Comparison of ENCODE assay signal across 21 cellular contexts in genomic region chr3:47319952-47320351, GRCh38. TPM values are rescaled to one million over a fixed set of nuclear protein-coding genes. Genes with fewer than 3 reads are reported as not detected.
A peak's percentile ranks its signal among the peaks of the same experiment; 100 is the strongest.
DNase-seq lines count a peak whose midpoint lies in the region; ATAC-seq, FAIRE-seq and TF ChIP-seq lines count a peak whose summit lies in the region.
"Had no signal": no experiment of that assay in that cellular context is flagged by ENCODE, and none has a peak within 500 bp of the region (broad histone marks: within the 10 kb centered on the region; RNA-seq: fewer than 3 reads in every experiment).

No MANE protein-coding gene starts in this region.

- H3K27ac ChIP-seq in HCT116 (ENCODE audit: low read depth, low read length) (no peak overlapping the region), Karpas-422 (ENCODE audit: low read length) (peak overlapping the region; percentile 22; the same call in 1 of the 2 replicates), K562 (ENCODE audit: extremely low read depth, low read depth, low read length) (no peak overlapping the region)
- H3K27ac ChIP-seq: BLaER1, C4-2B had no signal

- no peak for DNase-seq in HCT116 (ENCODE audit: low read depth, low spot score)
- DNase-seq in Karpas-422: no peak
- DNase-seq in K562 (ENCODE audit: extremely low read depth in 1 of 4, low spot score in 3 of 4): peak in 2 of 4 experiments; percentile 34 to 46
- DNase-seq in NCI-H1436 treated with DMSO at 0.1 percent for 48 hours (lab: John Stamatoyannopoulos, UW): no peak
- no peak for DNase-seq in NCI-H2107 treated with DMSO at 0.1 percent for 48 hours (lab: John Stamatoyannopoulos, UW; ENCODE audit: unreplicated experiment)
- no peak for DNase-seq in A172 (ENCODE audit: low spot score)
- DNase-seq: CD4-positive, alpha-beta T cell; CD8-positive, alpha-beta memory T cell; DMS 273 treated with DMSO at 0.1 percent for 48 hours; DMS79; EL; GDM1; H9; HFFc6 had no signal

- FAIRE-seq in K562 (lab: Jason Lieb, UNC): no peak
- FAIRE-seq: A204.1, D721Med, GM12891, GM18507 had no signal

- H4K20me1 ChIP-seq in HCT116 (ENCODE audit: insufficient read depth) (no peaks in the 10 kb centered on the region), Karpas-422 (ENCODE audit: insufficient read depth, low read depth, low read length) (no peaks in the 10 kb centered on the region), K562 (replicated peaks; ENCODE audit: control insufficient read depth, insufficient read depth, low read length) (peaks cover 6% of the 10 kb centered on the region; the same call in 1 of the 2 replicates)

- H3K9ac ChIP-seq in HCT116 (ENCODE audit: low read length): no peak overlapping the region
- H3K9ac ChIP-seq in Karpas-422 (ENCODE audit: low read length): no peak overlapping the region
- no peak overlapping the region for H3K9ac ChIP-seq in K562 (ENCODE audit: insufficient read depth in 1 of 2, low read depth in 2 of 2, low read length in 2 of 2)
- H3K9ac ChIP-seq: BLaER1 had no signal

- BruUV-seq in HCT116 (replicated peaks; lab: Mats Ljungman, UMichigan) (TSS peak; percentile 38), K562 (replicated peaks; lab: Mats Ljungman, UMichigan) (no TSS peak)

- H3K4me3 ChIP-seq in HCT116 (replicated peaks in 1 of 2; ENCODE audit: low read depth in 1 of 2, low read length in 2 of 2) (no peak overlapping the region), Karpas-422 (ENCODE audit: low read length) (no peak overlapping the region), K562 (no peak overlapping the region)
- H3K4me3 ChIP-seq: BLaER1, GM23338 had no signal

- H3K79me2 ChIP-seq in HCT116 (ENCODE audit: insufficient read depth, low read length) (peaks cover 2% of the 10 kb centered on the region; the same call in 1 of the 2 replicates), Karpas-422 (ENCODE audit: low read length) (peaks cover 43% of the 10 kb centered on the region), K562 (ENCODE audit: control insufficient read depth, insufficient read depth, low read length) (peaks cover 23% of the 10 kb centered on the region; the same call in 2 of the 3 replicates)

- no peak overlapping the region for H2AFZ ChIP-seq in HCT116 (ENCODE audit: low read depth, low read length, poor library complexity, severe bottlenecking)
- H2AFZ ChIP-seq in Karpas-422 (ENCODE audit: low read length): no peak overlapping the region
- H2AFZ ChIP-seq in K562 (ENCODE audit: low read depth, low read length): no peak overlapping the region
- H2AFZ ChIP-seq: GM23338 had no signal

- intact Hi-C loops in HCT116 (cut with micrococcal nuclease) (loop anchor here (5.0 to 10.0 kb wide), 2 partner anchors 275 to 398 kb away; no protein-coding TSS in a partner anchor), K562 (cut with micrococcal nuclease) (loop anchor here (10.0 kb wide), 1 partner anchor 305 kb away; no protein-coding TSS in a partner anchor)

- TF ChIP-seq CTCF in HCT116 (IDR thresholded peaks at IDR 0.05 in 2 of 3, conservative IDR thresholded peaks at IDR 0.05 in 1 of 3; ENCODE audit: borderline replicate concordance in 1 of 3, insufficient read depth in 1 of 3, low read depth in 2 of 3, low read length in 2 of 3): no peak
- no peak for TF ChIP-seq CTCF in K562 (IDR thresholded peaks at IDR 0.05 in 2 of 3, conservative IDR thresholded peaks at IDR 0.05 in 1 of 3; ENCODE audit: insufficient read depth in 2 of 3, low read depth in 1 of 3, low read length in 3 of 3)

- POLR2A ChIA-PET in HCT116 (lab: Charles Lee) (no interaction called here), K562 (lab: Yijun Ruan, JAX) (interaction anchor here (0.7 to 1.7 kb wide), 3 partner anchors 26 to 148 kb away, joined by 3 to 4 read pairs (median 3); no protein-coding TSS in a partner anchor)

- H3K9me3 ChIP-seq in HCT116 (ENCODE audit: control insufficient read depth in 1 of 2, insufficient read depth in 1 of 2, low read depth in 1 of 2, low read length in 2 of 2) (no peaks in the 10 kb centered on the region), Karpas-422 (ENCODE audit: low read length) (no peaks in the 10 kb centered on the region), K562 (replicated peaks; ENCODE audit: control insufficient read depth, insufficient read depth, low read depth, low read length) (no peaks in the 10 kb centered on the region)
- H3K9me3 ChIP-seq: BLaER1 had no signal

- 32% methylated on average over 2 of the region's 2 CpGs for WGBS in K562 (ENCODE audit: insufficient coverage, low coverage, missing lambda C conversion rate)

- RAD21 ChIA-PET in HCT116 (lab: Charles Lee; ENCODE audit: low non-redundant PET in 1 of 2, low total read pairs in 2 of 2, uncharacterized antibody in 2 of 2, unreplicated experiment in 2 of 2): no interaction called here

- H3K4me1 ChIP-seq in HCT116 (ENCODE audit: control insufficient read depth in 1 of 2, insufficient read depth in 2 of 2, low read length in 2 of 2) (peaks cover 8 to 28% of the 10 kb centered on the region in 2 experiments), Karpas-422 (ENCODE audit: low read length) (peaks cover 9% of the 10 kb centered on the region; the same call in 1 of the 2 replicates), K562 (replicated peaks in 1 of 2; ENCODE audit: control insufficient read depth in 2 of 2, insufficient read depth in 2 of 2, low read length in 2 of 2) (peaks cover 6 to 32% of the 10 kb centered on the region in 2 experiments; a peak in 3 of 5 replicates)

- H3K27me3 ChIP-seq in HCT116 (ENCODE audit: insufficient read depth, low read length): no peaks in the 10 kb centered on the region
- no peaks in the 10 kb centered on the region for H3K27me3 ChIP-seq in Karpas-422 (ENCODE audit: low read length)
- H3K27me3 ChIP-seq in K562 (ENCODE audit: control insufficient read depth in 2 of 2, insufficient read depth in 2 of 2, low read length in 2 of 2): no peaks in the 10 kb centered on the region
- H3K27me3 ChIP-seq: BLaER1 had no signal

- CTCF ChIA-PET in HCT116 (lab: Charles Lee) (interaction anchor here (2.0 kb wide), 1 partner anchor 69 kb away, joined by 4 read pairs; no protein-coding TSS in a partner anchor), K562 (lab: Yijun Ruan, JAX; ENCODE audit: low intra/inter-chr PET ratio) (interaction anchor here (0.6 kb wide), 1 partner anchor 198 kb away, joined by 3 read pairs; no protein-coding TSS in a partner anchor)

- H3K9me2 ChIP-seq in HCT116 (ENCODE audit: insufficient read depth) (no peaks in the 10 kb centered on the region), Karpas-422 (replicated peaks; ENCODE audit: insufficient read depth, low read length) (no peaks in the 10 kb centered on the region)

- TF ChIP-seq POLR2A in HCT116 (IDR thresholded peaks at IDR 0.05; ENCODE audit: borderline replicate concordance, extremely low read depth, insufficient read depth, insufficient read length) (no peak), K562 (conservative IDR thresholded peaks at IDR 0.05) (no peak)

- no peak for TF ChIP-seq EP300 in K562 (IDR thresholded peaks at IDR 0.05; ENCODE audit: low read length)

- H3K4me2 ChIP-seq in HCT116 (ENCODE audit: low read length): no peak overlapping the region
- no peak overlapping the region for H3K4me2 ChIP-seq in Karpas-422 (ENCODE audit: low read depth, low read length, poor library complexity, severe bottlenecking)
- H3K4me2 ChIP-seq in K562 (ENCODE audit: insufficient read depth, low read length): no peak overlapping the region
- H3K4me2 ChIP-seq: BLaER1, GM23338 had no signal

- ATAC-seq in HCT116 (no peak), K562 (no peak)
- ATAC-seq: GM23338 had no signal

- H3K36me3 ChIP-seq in HCT116 (ENCODE audit: control insufficient read depth in 1 of 2, insufficient read depth in 2 of 2, low read length in 2 of 2): peaks cover 0 to 5% of the 10 kb centered on the region in 2 experiments; a peak in 3 of 4 replicates
- peaks cover 52% of the 10 kb centered on the region; the same call in 1 of the 2 replicates for H3K36me3 ChIP-seq in Karpas-422 (ENCODE audit: insufficient read depth, low read length)
- peaks cover 59% of the 10 kb centered on the region for H3K36me3 ChIP-seq in K562 (ENCODE audit: control insufficient read depth, insufficient read depth, low read length)

- H3K9me1 ChIP-seq in K562 (ENCODE audit: control insufficient read depth, insufficient read depth, low read length): peaks cover 4% of the 10 kb centered on the region

- in situ Hi-C loops in K562 (cut with MboI): loop anchor here (5.0 kb wide), 2 partner anchors 38 to 68 kb away; partner anchors contain the start of genes KIF9 and KLHL18

- no peak for TF ChIP-seq RAD21 in HCT116 (IDR thresholded peaks at IDR 0.05; ENCODE audit: low read depth)
- TF ChIP-seq RAD21 in K562 (CRISPR knock-in tag; conservative IDR thresholded peaks at IDR 0.05 in 1 of 2, IDR thresholded peaks at IDR 0.05 in 1 of 2): no peak

RNA-seq across cellular contexts. Expression of gene KLHL18, which starts 37.2 kb away (rescaled TPM):
- total RNA-seq in HCT116 (2021; ENCODE audit: unreplicated experiment) (32.3 TPM), K562 (2014; rRNA removed) (26.7 and 34.9 TPM in 2 replicates), K562 (2014; rRNA removed; fragmentation: Illumina TruSeq; extraction: Trizol) (30.5 and 30.8 TPM in 2 replicates), K562 (2015; rRNA removed; fragmentation: Illumina TruSeq; extraction: Trizol) (33.5 and 34.9 TPM in 2 replicates), K562 (2021) (70.8 and 79.5 TPM in 2 replicates)
- 16.0 and 31.1 TPM in 2 replicates for polyA plus RNA-seq in HCT116 (2012)
- 15.6 and 33.0 TPM in 2 replicates for total RNA-seq in Karpas-422 (2014; rRNA removed; shearing (Covaris generic); ENCODE audit: low replicate concordance)
- total RNA-seq in K562 (2011; cell fraction: chromatin; rRNA removed; ENCODE audit: low replicate concordance): 54.7 and 60.1 TPM in 2 replicates
- total RNA-seq in K562 (2011; cell fraction: nucleolus; rRNA removed): 43.5 and 49.7 TPM in 2 replicates
- 55.2 and 67.2 TPM in 2 replicates for total RNA-seq in K562 (2011; cell fraction: nucleoplasm; rRNA removed)
- polyA plus RNA-seq in K562 (2011; rRNA removed) (67.4 and 73.7 TPM in 2 replicates), K562 (2014; fragmentation: Illumina TruSeq; extraction: Trizol) (48.7 and 52.9 TPM in 2 replicates), K562 (2014; fragmentation: Nextera tagmentation; extraction: Ambion mirVana) (10 to 100 TPM; 81.5 to 97.5 TPM), K562 (2014; rRNA removed) (40.4 and 43.6 TPM in 2 replicates)
- polyA plus RNA-seq in K562 (2011; cell fraction: cytosol; rRNA removed): 80.1 and 102 TPM in 2 replicates
- 39.7 and 55.6 TPM in 2 replicates for polyA plus RNA-seq in K562 (2011; cell fraction: nucleus; rRNA removed)
- polyA plus RNA-seq in K562 (2012): 27.1 and 110 TPM in 2 replicates
- polyA minus RNA-seq in K562 (2011; rRNA and poly(A)+ RNA removed): 38.9 and 57.3 TPM in 2 replicates
- polyA minus RNA-seq in K562 (2011; cell fraction: cytosol; rRNA and poly(A)+ RNA removed): 18.8 and 37.2 TPM in 2 replicates
- polyA minus RNA-seq in K562 (2011; cell fraction: nucleus; rRNA and poly(A)+ RNA removed): 24.2 and 31.7 TPM in 2 replicates
- total RNA-seq in A172 (2014; rRNA removed; shearing (Covaris generic)): 12.1 and 14.9 TPM in 2 replicates

RNA-seq across cellular contexts. Expression of gene KIF9, which starts 37.4 kb away (rescaled TPM):
- total RNA-seq in HCT116 (2021; ENCODE audit: unreplicated experiment): 13.1 TPM
- 13.5 and 14.0 TPM in 2 replicates for polyA plus RNA-seq in HCT116 (2012)
- total RNA-seq in Karpas-422 (2014; rRNA removed; shearing (Covaris generic); ENCODE audit: low replicate concordance): 8.3 and 21.1 TPM in 2 replicates
- 13.2 and 14.9 TPM in 2 replicates for total RNA-seq in K562 (2011; cell fraction: chromatin; rRNA removed; ENCODE audit: low replicate concordance)
- 8.4 and 13.3 TPM in 2 replicates for total RNA-seq in K562 (2011; cell fraction: nucleolus; rRNA removed)
- 7.8 and 11.1 TPM in 2 replicates for total RNA-seq in K562 (2011; cell fraction: nucleoplasm; rRNA removed)
- total RNA-seq in K562 (2014; rRNA removed): 24.4 and 31.7 TPM in 2 replicates
- 25.0 and 26.9 TPM in 2 replicates for total RNA-seq in K562 (2014; rRNA removed; fragmentation: Illumina TruSeq; extraction: Trizol)
- total RNA-seq in K562 (2015; rRNA removed; fragmentation: Illumina TruSeq; extraction: Trizol): 21.4 and 21.5 TPM in 2 replicates
- 20.4 and 26.3 TPM in 2 replicates for total RNA-seq in K562 (2021)
- 11.7 and 19.5 TPM in 2 replicates for polyA plus RNA-seq in K562 (2011; rRNA removed)
- 10.2 and 12.0 TPM in 2 replicates for polyA plus RNA-seq in K562 (2011; cell fraction: cytosol; rRNA removed)
- 9.9 and 12.5 TPM in 2 replicates for polyA plus RNA-seq in K562 (2011; cell fraction: nucleus; rRNA removed)
- 22.9 and 34.6 TPM in 2 replicates for polyA plus RNA-seq in K562 (2012)
- 16.9 and 19.5 TPM in 2 replicates for polyA plus RNA-seq in K562 (2014; fragmentation: Illumina TruSeq; extraction: Trizol)
- 10 to 100 TPM; 52.1 to 56.9 TPM for polyA plus RNA-seq in K562 (2014; fragmentation: Nextera tagmentation; extraction: Ambion mirVana)
- 29.1 and 33.8 TPM in 2 replicates for polyA plus RNA-seq in K562 (2014; rRNA removed)
- polyA minus RNA-seq in K562 (2011; rRNA and poly(A)+ RNA removed): 8.8 and 10.7 TPM in 2 replicates
- polyA minus RNA-seq in K562 (2011; cell fraction: cytosol; rRNA and poly(A)+ RNA removed): 5.1 and 6.4 TPM in 2 replicates
- polyA minus RNA-seq in K562 (2011; cell fraction: nucleus; rRNA and poly(A)+ RNA removed): 4.2 and 5.3 TPM in 2 replicates
- total RNA-seq in A172 (2014; rRNA removed; shearing (Covaris generic)): 9.1 and 12.2 TPM in 2 replicates
